32 cellular contexts compared by ENCODE assay signal in the genomic region with DNA sequence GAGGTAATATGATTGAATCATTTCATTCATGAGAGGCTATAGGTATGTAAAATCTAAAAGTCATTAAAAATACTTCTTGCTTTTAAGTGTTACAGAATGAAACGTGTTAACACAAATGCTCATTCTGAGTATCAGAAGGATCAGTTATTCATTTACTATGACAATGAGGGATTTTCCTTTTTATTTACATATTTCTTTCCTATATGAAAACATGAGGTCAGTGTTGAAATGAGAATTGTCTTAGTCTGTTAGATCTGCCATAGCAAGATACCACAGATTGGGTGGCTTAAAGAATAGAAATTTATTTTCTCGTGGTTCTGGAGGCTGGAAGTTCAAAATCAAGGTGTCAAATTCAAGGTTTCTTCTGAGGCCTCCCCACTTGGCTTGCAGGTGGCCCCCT.
DNase-seq lines count a peak whose midpoint lies in the region; ATAC-seq lines count a peak whose summit lies in the region.
"Had no signal": no experiment of that assay in that cellular context is flagged by ENCODE, and none has a peak within 500 bp of the region (broad histone marks: within the 10 kb centered on the region; RNA-seq: fewer than 3 reads in every experiment).

No MANE protein-coding gene starts in this region.

- CTCF ChIA-PET in activated CD4-positive, alpha-beta T cell treated with anti-CD3 and anti-CD28 coated beads, Interleukin-2, amount 10 ng/mL, durations not matched to agents 7 days and 5 days (lab: Charles Lee): no interaction called here

- ATAC-seq in GM18520 (IDR thresholded peaks at IDR 0.05; ENCODE audit: unreplicated experiment) (peak; percentile 79), GM19463 (IDR thresholded peaks at IDR 0.05; ENCODE audit: unreplicated experiment) (peak; percentile 56), HG02759 (IDR thresholded peaks at IDR 0.05; ENCODE audit: unreplicated experiment) (peak; percentile 50), HG03108 (IDR thresholded peaks at IDR 0.05; ENCODE audit: unreplicated experiment) (peak; percentile 51)
- ATAC-seq: A549; HepG2; left lobe of liver; Right ventricle myocardium inferior; stimulated activated effector memory CD8-positive, alpha-beta T cell treated with anti-CD3 and anti-CD28 coated beads, Interleukin-12 subunit alpha, Interleukin-12 subunit beta, amount 100 ng/mL, for 72 hours had no signal

- no peaks in the 10 kb centered on the region for H3K27me3 Mint-ChIP-seq in activated CD4-positive, alpha-beta T cell treated with anti-CD3 and anti-CD28 coated beads, Interleukin-2, amount 10 ng/mL, durations not matched to agents 7 days and 5 days
- H3K27me3 Mint-ChIP-seq: activated CD4-positive, alpha-beta memory T cell treated with anti-CD3 and anti-CD28 coated beads, Interleukin-2, amount 10 ng/mL, durations not matched to agents 7 days and 5 days; CD4-positive, CD25-positive, alpha-beta regulatory T cell; memory B cell had no signal

- no peaks in the 10 kb centered on the region for H3K36me3 Mint-ChIP-seq in activated CD4-positive, alpha-beta T cell treated with anti-CD3 and anti-CD28 coated beads, Interleukin-2, amount 10 ng/mL, durations not matched to agents 7 days and 5 days (ENCODE audit: low read depth)
- H3K36me3 Mint-ChIP-seq: memory B cell had no signal

- H3K4me3 Mint-ChIP-seq in activated CD4-positive, alpha-beta T cell treated with anti-CD3 and anti-CD28 coated beads, Interleukin-2, amount 10 ng/mL, durations not matched to agents 7 days and 5 days: no peak overlapping the region
- H3K4me3 Mint-ChIP-seq: activated CD4-positive, alpha-beta memory T cell treated with anti-CD3 and anti-CD28 coated beads, Interleukin-2, amount 10 ng/mL, durations not matched to agents 7 days and 5 days; activated naive CD4-positive, alpha-beta T cell treated with anti-CD3 and anti-CD28 coated beads for 36 hours; CD4-positive, CD25-positive, alpha-beta regulatory T cell; memory B cell; nephron; stimulated activated effector memory CD8-positive, alpha-beta T cell treated with anti-CD3 and anti-CD28 coated beads, Interleukin-12 subunit alpha, Interleukin-12 subunit beta, amount 100 ng/mL, for 72 hours; T-helper 1 cell treated with Interleukin-12 subunit alpha and Interleukin-12 subunit beta and Interleukin-4 antibody, amounts not matched to agents 30 μg/mL and 1 μg/mL, for 36 hours had no signal

- POLR2A ChIA-PET in activated CD4-positive, alpha-beta T cell treated with anti-CD3 and anti-CD28 coated beads, Interleukin-2, amount 10 ng/mL, durations not matched to agents 7 days and 5 days (lab: Charles Lee): no interaction called here

- no peaks in the 10 kb centered on the region for H3K4me1 Mint-ChIP-seq in activated CD4-positive, alpha-beta T cell treated with anti-CD3 and anti-CD28 coated beads, Interleukin-2, amount 10 ng/mL, durations not matched to agents 7 days and 5 days
- H3K4me1 Mint-ChIP-seq: memory B cell; nephron; stimulated activated effector memory CD8-positive, alpha-beta T cell treated with anti-CD3 and anti-CD28 coated beads, Interleukin-12 subunit alpha, Interleukin-12 subunit beta, amount 100 ng/mL, for 72 hours had no signal

- H3K9me3 Mint-ChIP-seq in activated CD4-positive, alpha-beta T cell treated with anti-CD3 and anti-CD28 coated beads, Interleukin-2, amount 10 ng/mL, durations not matched to agents 7 days and 5 days: no peaks in the 10 kb centered on the region
- H3K9me3 Mint-ChIP-seq: activated CD4-positive, alpha-beta memory T cell treated with anti-CD3 and anti-CD28 coated beads, Interleukin-2, amount 10 ng/mL, durations not matched to agents 7 days and 5 days; activated naive CD4-positive, alpha-beta T cell treated with anti-CD3 and anti-CD28 coated beads for 36 hours; memory B cell; nephron; stimulated activated effector memory CD8-positive, alpha-beta T cell treated with anti-CD3 and anti-CD28 coated beads, Interleukin-12 subunit alpha, Interleukin-12 subunit beta, amount 100 ng/mL, for 72 hours; T-helper 1 cell treated with Interleukin-12 subunit alpha and Interleukin-12 subunit beta and Interleukin-4 antibody, amounts not matched to agents 30 μg/mL and 1 μg/mL, for 36 hours had no signal

- H3K27ac Mint-ChIP-seq in activated CD4-positive, alpha-beta T cell treated with anti-CD3 and anti-CD28 coated beads, Interleukin-2, amount 10 ng/mL, durations not matched to agents 7 days and 5 days: no peak overlapping the region
- H3K27ac Mint-ChIP-seq: activated CD4-positive, alpha-beta memory T cell treated with anti-CD3 and anti-CD28 coated beads, Interleukin-2, amount 10 ng/mL, durations not matched to agents 7 days and 5 days; activated naive CD4-positive, alpha-beta T cell treated with anti-CD3 and anti-CD28 coated beads for 36 hours; memory B cell; nephron; stimulated activated effector memory CD8-positive, alpha-beta T cell treated with anti-CD3 and anti-CD28 coated beads, Interleukin-12 subunit alpha, Interleukin-12 subunit beta, amount 100 ng/mL, for 72 hours; T-helper 1 cell treated with Interleukin-12 subunit alpha and Interleukin-12 subunit beta and Interleukin-4 antibody, amounts not matched to agents 30 μg/mL and 1 μg/mL, for 36 hours had no signal

- DNase-seq in stimulated activated CD4-positive, alpha-beta T cell treated with anti-CD3 and anti-CD28 coated beads, Interleukin-4, amount 100 ng/mL, for 4 hours: no peak
- DNase-seq in stimulated activated CD4-positive, alpha-beta T cell treated with anti-CD3 and anti-CD28 coated beads, Interleukin-12 subunit alpha, Interleukin-12 subunit beta, amount 100 ng/mL, for 4 hours: no peak
- DNase-seq in NCI-H510A treated with DMSO at 0.1 percent for 48 hours (lab: John Stamatoyannopoulos, UW): no peak
- DNase-seq in activated CD4-positive, alpha-beta T cell treated with anti-CD3 and anti-CD28 coated beads, Interleukin-2, amount 10 ng/mL, durations not matched to agents 7 days and 5 days: no peak
- DNase-seq: activated CD4-positive, alpha-beta memory T cell treated with anti-CD3 and anti-CD28 coated beads, Interleukin-2, amount 10 ng/mL, durations not matched to agents 7 days and 5 days; activated CD4-positive, alpha-beta T cell treated with anti-CD3 and anti-CD28 coated beads for 1 hour; activated CD8-positive, alpha-beta memory T cell treated with anti-CD3 and anti-CD28 coated beads, Interleukin-2, amount 50 U/mL, for 48 hours; activated naive CD4-positive, alpha-beta T cell treated with anti-CD3 and anti-CD28 coated beads for 36 hours; CD4-positive, CD25-positive, alpha-beta regulatory T cell; central memory CD4-positive, alpha-beta T cell; cortex of kidney; erythroblast; glutamatergic neuron; GOT3; MM.1S; NCI-H2029; NCI-H524 treated with DMSO at 0.1 percent for 48 hours; PC-9; SK-N-SH; stimulated activated CD4-positive, alpha-beta T cell treated with anti-CD3 and anti-CD28 coated beads, Interleukin-15, amount 100 ng/mL, for 24 hours had no signal
